ENCODE assay signal across 8 cellular contexts in the genomic region with DNA sequence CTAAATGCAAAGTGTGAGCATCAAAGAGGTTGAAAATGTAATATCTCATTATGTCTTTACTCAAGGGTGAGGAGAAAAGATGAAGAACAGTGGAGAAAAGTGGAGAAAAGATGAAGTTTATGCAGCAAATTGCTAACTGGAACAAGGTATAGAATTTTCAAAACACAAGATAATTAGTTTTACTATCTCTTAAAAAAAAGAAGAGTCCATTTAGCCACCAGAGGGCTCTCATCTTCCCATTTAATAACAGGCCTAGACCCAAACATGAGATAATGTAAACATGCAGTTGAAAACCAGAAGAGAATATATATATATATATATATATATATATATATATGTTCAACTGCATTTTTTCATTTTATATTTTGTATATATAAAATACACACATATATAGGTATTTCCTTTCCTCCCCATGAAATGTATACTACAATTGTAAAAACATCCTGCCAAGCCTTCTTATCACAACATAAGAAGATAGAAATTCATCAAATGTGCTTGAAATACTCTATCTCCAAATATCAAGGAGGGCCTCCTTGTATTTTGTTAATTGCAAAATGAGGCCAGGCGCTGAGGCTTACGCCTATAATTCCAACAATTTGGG.
A peak's percentile ranks its signal among the peaks of the same experiment; 100 is the strongest.
DNase-seq lines count a peak whose midpoint lies in the region; ATAC-seq and TF ChIP-seq lines count a peak whose summit lies in the region.

No MANE protein-coding gene starts in this region.

- ATAC-seq in HG03457 (IDR thresholded peaks at IDR 0.05; ENCODE audit: unreplicated experiment) = no peak
- ATAC-seq in Right ventricle myocardium inferior = no peak

- DNase-seq in GM13977 (ENCODE audit: low spot score) (no peak), NCI-H82 (lab: John Stamatoyannopoulos, UW) (peak; percentile 78), myocyte (ENCODE audit: low read depth) (peak; percentile 52), mucosa of gallbladder (ENCODE audit: low spot score) (no peak), Right ventricle myocardium inferior (ENCODE audit: missing footprints) (no peak)
- peak; percentile 39 for DNase-seq in central memory CD4-positive, alpha-beta T cell

- no peak overlapping the region for H3K27ac ChIP-seq in 22Rv1

- intact Hi-C loops in Right ventricle myocardium inferior (cut with DNase I) = loop anchor here (5.0 to 10.0 kb wide), 3 partner anchors 112 to 535 kb away; partner anchors contain the start of gene HIVEP1

- TF ChIP-seq CTCF in 22Rv1 (IDR thresholded peaks at IDR 0.05) (peak; percentile 35), GM13977 (IDR thresholded peaks at IDR 0.05; ENCODE audit: extremely low read depth, insufficient read depth, missing control alignments) (peak; percentile 56)

- in situ Hi-C loops in GM13977 (cut with MboI; ENCODE audit: low pct_unique_long_range_greater_than_20kb, low sequenced_read_pairs, unreplicated experiment) = no loop called here

Comparison
In these comparisons a context has a peak if more than half of its experiments do, and no peak if none do; other contexts are left out.
1. DNase-seq: peak in NCI-H82 (single experiment), central memory CD4-positive, alpha-beta T cell (single experiment) and myocyte (single experiment); none in GM13977 (single experiment), mucosa of gallbladder (single experiment) and Right ventricle myocardium inferior (single experiment).